ENCODE assay signal across 33 cellular contexts in genomic region chr7:36107926-36108631, GRCh38.
"Had no signal": no experiment of that assay in that cellular context is flagged by ENCODE, and none has a peak within 500 bp of the region (broad histone marks: within the 10 kb centered on the region; RNA-seq: fewer than 3 reads in every experiment).

No MANE protein-coding gene starts in this region.

- H3K4me3 Mint-ChIP-seq: activated B cell treated with CpG ODN at 0.5 μM for 24 hours; activated CD8-positive, alpha-beta T cell treated with anti-CD3 and anti-CD28 coated beads for 36 hours; activated naive CD4-positive, alpha-beta T cell treated with anti-CD3 and anti-CD28 coated beads, Interleukin-2, amount 50 U/mL, for 24 hours; effector memory CD8-positive, alpha-beta T cell; immature natural killer cell; natural killer cell treated with Interleukin-12 subunit alpha and Interleukin-12 subunit beta and Interleukin-15 and Interleukin-18, amount 100 ng/mL, for 72 hours; stimulated activated memory B cell treated with anti-CD40 and anti-IgM and Interleukin-4, amounts not matched to agents 10 μg/mL and 1 μg/mL and 100 μg/mL, for 72 hours; stimulated activated naive CD8-positive, alpha-beta T cell treated with anti-CD3 and anti-CD28 coated beads, Interleukin-15, amount 100 ng/mL, for 72 hours; T-helper 2 cell treated with Interferon-gamma antibody and Interleukin-4, amounts not matched to agents 5 μg/mL and 100 μg/mL, for 36 hours; type B pancreatic cell had no signal

- H3K36me3 Mint-ChIP-seq: activated naive CD4-positive, alpha-beta T cell treated with anti-CD3 and anti-CD28 coated beads, Interleukin-2, amount 50 U/mL, for 24 hours; immature natural killer cell; natural killer cell treated with Interleukin-12 subunit alpha and Interleukin-12 subunit beta and Interleukin-15 and Interleukin-18, amount 100 ng/mL, for 72 hours; stimulated activated memory B cell treated with anti-CD40 and anti-IgM and Interleukin-4, amounts not matched to agents 10 μg/mL and 1 μg/mL and 100 μg/mL, for 72 hours; type B pancreatic cell had no signal

- H3K27me3 ChIP-seq: body of pancreas, cardiac muscle cell, gastroesophageal sphincter, hepatocyte, sigmoid colon, uterus had no signal

- H3K36me3 ChIP-seq: cardiac muscle cell, gastroesophageal sphincter, lower lobe of right lung, sigmoid colon, uterus had no signal

- H3K4me2 ChIP-seq: hepatocyte, smooth muscle cell had no signal

- ATAC-seq: activated CD8-positive, alpha-beta T cell treated with anti-CD3 and anti-CD28 coated beads for 36 hours; body of pancreas; effector memory CD8-positive, alpha-beta T cell; gastroesophageal sphincter; left colon; stimulated activated naive CD8-positive, alpha-beta T cell treated with anti-CD3 and anti-CD28 coated beads, Interleukin-15, amount 100 ng/mL, for 72 hours had no signal

- H3K79me2 ChIP-seq: hepatocyte had no signal

- H3K27me3 Mint-ChIP-seq: activated B cell treated with CpG ODN at 0.5 μM for 24 hours; activated naive CD4-positive, alpha-beta T cell treated with anti-CD3 and anti-CD28 coated beads, Interleukin-2, amount 50 U/mL, for 24 hours; stimulated activated naive CD8-positive, alpha-beta T cell treated with anti-CD3 and anti-CD28 coated beads, Interleukin-15, amount 100 ng/mL, for 72 hours; type B pancreatic cell had no signal

- DNase-seq: activated B cell treated with CpG ODN at 0.5 μM for 24 hours; activated CD4-positive, alpha-beta T cell treated with anti-CD3 and anti-CD28 coated beads, Interleukin-2, amount 50 U/mL, for 1 hour; activated CD8-positive, alpha-beta T cell treated with anti-CD3 and anti-CD28 coated beads for 36 hours; activated T-cell treated with anti-CD3 and anti-CD28 coated beads, Interleukin-2, amount 50 U/mL, for 48 hours; aorta; body of pancreas; cerebellar nuclear complex; cortex of kidney; effector memory CD8-positive, alpha-beta T cell; erythroblast; immature natural killer cell; kidney; left colon; lower lobe of right lung; mesendoderm; posterior cingulate gyrus; sigmoid colon; stimulated activated CD4-positive, alpha-beta T cell treated with anti-CD3 and anti-CD28 coated beads, Interleukin-1b, Interleukin-23, amount 100 ng/mL, for 48 hours; stimulated activated CD4-positive, alpha-beta T cell treated with anti-CD3 and anti-CD28 coated beads, Interleukin-4, amount 100 ng/mL, for 4 hours; stimulated activated CD8-positive, alpha-beta memory T cell treated with anti-CD3 and anti-CD28 coated beads, Interleukin-4, amount 100 ng/mL, for 48 hours; stimulated activated naive CD8-positive, alpha-beta T cell treated with anti-CD3 and anti-CD28 coated beads, Interleukin-15, amount 100 ng/mL, for 72 hours; substantia nigra; uterus had no signal

- H2AFZ ChIP-seq: hepatocyte had no signal

- H3K4me3 ChIP-seq: body of pancreas, cardiac muscle cell, gastroesophageal sphincter, hepatocyte, lower lobe of right lung, sigmoid colon, smooth muscle cell, uterus had no signal

- H3K4me1 Mint-ChIP-seq: activated B cell treated with CpG ODN at 0.5 μM for 24 hours; activated naive CD4-positive, alpha-beta T cell treated with anti-CD3 and anti-CD28 coated beads, Interleukin-2, amount 50 U/mL, for 24 hours; immature natural killer cell; stimulated activated naive CD8-positive, alpha-beta T cell treated with anti-CD3 and anti-CD28 coated beads, Interleukin-15, amount 100 ng/mL, for 72 hours had no signal

- H3K4me1 ChIP-seq: body of pancreas, gastroesophageal sphincter, lower lobe of right lung, sigmoid colon, uterus had no signal

- H3K27ac Mint-ChIP-seq: activated B cell treated with CpG ODN at 0.5 μM for 24 hours; activated CD8-positive, alpha-beta T cell treated with anti-CD3 and anti-CD28 coated beads for 36 hours; activated naive CD4-positive, alpha-beta T cell treated with anti-CD3 and anti-CD28 coated beads, Interleukin-2, amount 50 U/mL, for 24 hours; activated T-helper 2 cell treated with anti-CD3 and anti-CD28 coated beads, Interferon-gamma antibody, Interleukin-2, Interleukin-4, amounts not matched to agents 10 μg/mL and 5 μg/mL and 100 μg/mL, durations not matched to agents 14 hours and 24 hours and 36 hours; effector memory CD8-positive, alpha-beta T cell; immature natural killer cell; natural killer cell treated with Interleukin-12 subunit alpha and Interleukin-12 subunit beta and Interleukin-15 and Interleukin-18, amount 100 ng/mL, for 72 hours; stimulated activated memory B cell treated with anti-CD40 and anti-IgM and Interleukin-4, amounts not matched to agents 10 μg/mL and 1 μg/mL and 100 μg/mL, for 72 hours; stimulated activated naive CD8-positive, alpha-beta T cell treated with anti-CD3 and anti-CD28 coated beads, Interleukin-15, amount 100 ng/mL, for 72 hours; T-helper 2 cell treated with Interferon-gamma antibody and Interleukin-4, amounts not matched to agents 5 μg/mL and 100 μg/mL, for 36 hours; type B pancreatic cell had no signal

- H3K27ac ChIP-seq: body of pancreas, cardiac muscle cell, gastroesophageal sphincter, hepatocyte, lower lobe of right lung, sigmoid colon, uterus had no signal

- H3K9me3 ChIP-seq: body of pancreas, lower lobe of right lung, sigmoid colon, uterus had no signal

- H3K9me3 Mint-ChIP-seq: activated B cell treated with CpG ODN at 0.5 μM for 24 hours; activated CD8-positive, alpha-beta T cell treated with anti-CD3 and anti-CD28 coated beads for 36 hours; activated naive CD4-positive, alpha-beta T cell treated with anti-CD3 and anti-CD28 coated beads, Interleukin-2, amount 50 U/mL, for 24 hours; activated T-helper 2 cell treated with anti-CD3 and anti-CD28 coated beads, Interferon-gamma antibody, Interleukin-2, Interleukin-4, amounts not matched to agents 10 μg/mL and 5 μg/mL and 100 μg/mL, durations not matched to agents 14 hours and 24 hours and 36 hours; effector memory CD8-positive, alpha-beta T cell; immature natural killer cell; natural killer cell treated with Interleukin-12 subunit alpha and Interleukin-12 subunit beta and Interleukin-15 and Interleukin-18, amount 100 ng/mL, for 72 hours; stimulated activated memory B cell treated with anti-CD40 and anti-IgM and Interleukin-4, amounts not matched to agents 10 μg/mL and 1 μg/mL and 100 μg/mL, for 72 hours; type B pancreatic cell had no signal
